Comparison of ENCODE assay signal across 13 cellular contexts in the genomic region with DNA sequence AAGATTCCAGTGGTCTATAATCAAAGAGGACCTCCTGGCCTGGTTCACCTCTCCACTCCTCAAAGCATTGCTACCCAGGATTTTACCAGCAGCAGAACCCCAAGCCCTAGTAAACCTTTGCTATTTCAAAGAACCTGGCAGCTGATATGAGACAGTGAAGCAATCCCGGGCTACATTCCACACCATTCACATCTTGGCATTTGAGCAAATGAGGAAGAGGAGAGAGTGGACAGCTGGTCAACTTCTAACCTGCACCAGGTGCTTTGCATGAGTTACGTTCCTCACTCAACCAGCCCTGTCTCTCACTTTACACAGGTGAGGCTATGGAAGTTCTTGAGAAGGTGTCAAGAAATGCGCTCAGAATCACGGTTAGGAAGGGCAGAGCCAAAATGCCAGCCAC. TPM values are rescaled to one million over a fixed set of nuclear protein-coding genes. Genes with fewer than 3 reads are reported as not detected.
DNase-seq lines count a peak whose midpoint lies in the region; ATAC-seq, FAIRE-seq and TF ChIP-seq lines count a peak whose summit lies in the region.
"Had no signal": no experiment of that assay in that cellular context is flagged by ENCODE, and none has a peak within 500 bp of the region (broad histone marks: within the 10 kb centered on the region; RNA-seq: fewer than 3 reads in every experiment).

No MANE protein-coding gene starts in this region.

- FAIRE-seq in keratinocyte (lab: Jason Lieb, UNC), result no peak

- H3K9ac ChIP-seq in keratinocyte (ENCODE audit: control insufficient read depth, extremely low read depth, insufficient read depth, low read length), result no peak overlapping the region

- no peak for TF ChIP-seq POLR2A in spleen (IDR thresholded peaks at IDR 0.05)

- no peaks in the 10 kb centered on the region for H3K36me3 ChIP-seq in keratinocyte (ENCODE audit: control insufficient read depth in 2 of 2, extremely low read depth in 1 of 2, insufficient read depth in 2 of 2, low read length in 2 of 2)
- no peaks in the 10 kb centered on the region for H3K36me3 ChIP-seq in spleen

- no peaks in the 10 kb centered on the region for H4K20me1 ChIP-seq in keratinocyte (ENCODE audit: control insufficient read depth, extremely low read depth, insufficient read depth, low read length)

- no peak overlapping the region for H3K27ac ChIP-seq in keratinocyte (ENCODE audit: control insufficient read depth, insufficient read depth, low read length)
- no peak overlapping the region for H3K27ac ChIP-seq in spleen
- no peak overlapping the region for H3K27ac ChIP-seq in substantia nigra (ENCODE audit: low read depth, low read length, poor library complexity, severe bottlenecking)
- H3K27ac ChIP-seq: 22Rv1 had no signal

- H3K4me3 Mint-ChIP-seq in T-helper 17 cell, result peak overlapping the region; percentile 58

- H3K27ac Mint-ChIP-seq in T-helper 17 cell, result no peak overlapping the region

- peak; percentile 12 for DNase-seq in DMS 273 (lab: John Stamatoyannopoulos, UW; ENCODE audit: unreplicated experiment)
- DNase-seq in DMS 273 treated with DMSO at 0.1 percent for 48 hours (lab: John Stamatoyannopoulos, UW), result no peak
- no peak for DNase-seq in T-helper 17 cell
- no peak for DNase-seq in keratinocyte (ENCODE audit: low read depth, low spot score)
- no peak for DNase-seq in spleen
- no peak for DNase-seq in NCI-H345 treated with DMSO at 0.1 percent for 48 hours (lab: John Stamatoyannopoulos, UW; ENCODE audit: unreplicated experiment)
- DNase-seq in OCI-M1 (lab: John Stamatoyannopoulos, UW), result no peak
- DNase-seq in substantia nigra (lab: John Stamatoyannopoulos, UW), result no peak
- DNase-seq: caudate nucleus; NCI-H446 treated with DMSO at 0.1 percent for 48 hours; stimulated activated naive CD4-positive, alpha-beta T cell treated with Interleukin-2 at 50 U/mL for 16 hours had no signal

- H3K27me3 Mint-ChIP-seq in T-helper 17 cell, result peaks cover 83% of the 10 kb centered on the region

- intact Hi-C loops in spleen (cut with DNase I; ENCODE audit: low total_unique reads), result no loop called here

- H3K79me2 ChIP-seq in keratinocyte (ENCODE audit: control insufficient read depth, insufficient read depth, low read length), result no peaks in the 10 kb centered on the region

- dilution Hi-C loops in keratinocyte (cut with MboI; ENCODE audit: extremely low pct_ligation_motif_present, low sequenced_read_pairs), result no loop called here

- H2AFZ ChIP-seq in keratinocyte (ENCODE audit: control insufficient read depth, low read length), result no peak overlapping the region

- 73 to 86% (median 82%) methylated on average over 4 of the region's 4 CpGs for WGBS in spleen, 5 donors

- no peak for ATAC-seq in T-helper 17 cell

- no peaks in the 10 kb centered on the region for H3K9me1 ChIP-seq in keratinocyte (ENCODE audit: control insufficient read depth, extremely low read depth, insufficient read depth, low read length)

- H3K4me1 Mint-ChIP-seq in T-helper 17 cell, result peaks cover 2% of the 10 kb centered on the region

- H3K4me2 ChIP-seq in keratinocyte (ENCODE audit: control insufficient read depth, extremely low read depth, insufficient read depth, low read depth, low read length), result peak overlapping the region; percentile 68

- no peaks in the 10 kb centered on the region for H3K9me3 ChIP-seq in T-helper 17 cell (ENCODE audit: control insufficient read depth, low read length, poor library complexity, severe bottlenecking)
- no peaks in the 10 kb centered on the region for H3K9me3 ChIP-seq in keratinocyte (ENCODE audit: control insufficient read depth, low read depth, low read length)
- no peaks in the 10 kb centered on the region for H3K9me3 ChIP-seq in spleen

- H3K4me1 ChIP-seq in keratinocyte (ENCODE audit: control insufficient read depth, extremely low read depth, insufficient read depth, low read length), result no peaks in the 10 kb centered on the region
- peaks cover 0 to 22% (median 9%) of the 10 kb centered on the region in 6 donors for H3K4me1 ChIP-seq in spleen

- peaks cover 5% of the 10 kb centered on the region for H3K36me3 Mint-ChIP-seq in T-helper 17 cell (ENCODE audit: low read depth)

- no peak overlapping the region for H3K4me3 ChIP-seq in keratinocyte (ENCODE audit: control insufficient read depth in 2 of 3, extremely low read depth in 1 of 3, insufficient read depth in 2 of 3, low read depth in 1 of 3, low read length in 3 of 3)
- peak overlapping the region in 7 of 8 donors; percentile 34 to 68 (median 40) for H3K4me3 ChIP-seq in spleen

- peaks cover 16% of the 10 kb centered on the region for H3K27me3 ChIP-seq in keratinocyte (ENCODE audit: control insufficient read depth, extremely low read depth, insufficient read depth, low read length)
- peaks cover 0 to 34% (median 9%) of the 10 kb centered on the region in 7 donors for H3K27me3 ChIP-seq in spleen (replicated peaks in 1 of 7)

- TF ChIP-seq CTCF in keratinocyte (optimal IDR thresholded peaks at IDR 0.05 in 1 of 3, IDR thresholded peaks at IDR 0.05 in 1 of 3, conservative IDR thresholded peaks at IDR 0.05 in 1 of 3; ENCODE audit: extremely low read depth in 1 of 3, insufficient read depth in 2 of 3, low read length in 3 of 3), result no peak
- no peak for TF ChIP-seq CTCF in spleen (IDR thresholded peaks at IDR 0.05 in 8 of 11, conservative IDR thresholded peaks at IDR 0.05 in 3 of 11)

RNA-seq across cellular contexts. Expression of a gene that starts 1.1 kb away (rescaled TPM):
- total RNA-seq in T-helper 17 cell, result under 1 TPM in 1 of 2 donors, not detected in 1; 0.99 TPM
- polyA plus RNA-seq in keratinocyte, result 0.25 to 0.39 TPM (median 0.35 TPM) in 3 replicates
- polyA plus RNA-seq in keratinocyte (2011; ENCODE audit: low read depth), result not detected
- polyA plus RNA-seq in keratinocyte (2011; cell fraction: cytosol; rRNA removed), result 0.29 and 0.30 TPM in 2 replicates
- polyA plus RNA-seq in keratinocyte (2011; cell fraction: nucleus; rRNA removed), result 0.09 and 0.12 TPM in 2 replicates
- polyA plus RNA-seq in keratinocyte (2012; ENCODE audit: low replicate concordance), result 0.29 and 0.66 TPM in 2 replicates
- polyA minus RNA-seq in keratinocyte, result 0.07 to 0.85 TPM in 2 of 3 replicates, not detected in the other
- not detected for polyA minus RNA-seq in keratinocyte (2011; cell fraction: cytosol; rRNA and poly(A)+ RNA removed)
- not detected in 2 replicates for polyA minus RNA-seq in keratinocyte (2011; cell fraction: nucleus; rRNA and poly(A)+ RNA removed)
- 10 to 100 TPM; 11.0 to 36.9 (median 29.4) TPM for total RNA-seq in spleen
- polyA plus RNA-seq in spleen, result 1 to 10 TPM; 4.7 to 7.9 (median 5.3) TPM
- total RNA-seq: RPMI7951 had no signal

Comparison
In these comparisons a context has a peak if more than half of its experiments do, and no peak if none do; other contexts are left out.
1. H3K4me3 ChIP-seq: peak in spleen (7 of 8); none in keratinocyte (0 of 3).
2. RNA of a gene that starts 1.1 kb away (total RNA-seq): 11.0 to 36.9 TPM in spleen; 0.99 TPM in T-helper 17 cell; every median in the first group is over 4 times any median in the second.